ENCODE assay signal across 1 cellular context in the genomic region with DNA sequence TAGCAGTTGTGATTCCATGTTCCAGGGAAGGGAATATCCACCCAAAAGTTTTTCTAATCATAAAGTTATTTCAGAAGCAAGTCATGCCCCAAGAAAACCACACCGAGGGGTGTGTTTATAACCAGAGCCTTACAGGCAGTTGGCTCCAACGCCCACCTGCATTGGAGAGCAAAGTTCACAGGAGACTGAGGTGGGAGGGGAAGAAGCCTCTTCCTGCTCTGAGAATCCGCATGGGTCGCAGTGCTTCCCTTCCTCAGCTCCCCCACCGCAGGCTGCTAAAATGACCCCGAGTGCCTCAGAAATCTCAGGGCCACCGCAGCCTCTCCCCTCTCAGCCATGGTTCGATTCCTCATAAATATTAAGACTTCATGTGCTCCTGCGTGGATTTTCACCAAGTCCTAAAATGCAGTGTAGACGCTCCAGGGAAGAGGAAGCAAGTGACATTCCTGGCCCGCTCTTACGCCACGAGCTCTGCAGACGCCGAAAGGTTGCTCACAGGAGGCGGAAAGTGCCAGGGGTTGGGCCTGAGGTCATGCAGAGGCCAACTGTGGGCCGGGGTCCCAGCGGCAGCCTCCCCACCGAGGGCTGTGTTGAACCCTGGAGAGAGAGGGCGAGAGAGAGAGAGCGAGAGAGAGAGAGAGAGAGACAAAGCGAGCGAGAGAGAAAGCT.
A peak's percentile ranks its signal among the peaks of the same experiment; 100 is the strongest.
TF ChIP-seq lines count a peak whose summit lies in the region.

No MANE protein-coding gene starts in this region.

TF ChIP-seq in HepG2, 621 proteins besides CTCF, POLR2A, EP300 and RAD21 (continued from another document and continues in another):
- TF ChIP-seq, protein P1, sequence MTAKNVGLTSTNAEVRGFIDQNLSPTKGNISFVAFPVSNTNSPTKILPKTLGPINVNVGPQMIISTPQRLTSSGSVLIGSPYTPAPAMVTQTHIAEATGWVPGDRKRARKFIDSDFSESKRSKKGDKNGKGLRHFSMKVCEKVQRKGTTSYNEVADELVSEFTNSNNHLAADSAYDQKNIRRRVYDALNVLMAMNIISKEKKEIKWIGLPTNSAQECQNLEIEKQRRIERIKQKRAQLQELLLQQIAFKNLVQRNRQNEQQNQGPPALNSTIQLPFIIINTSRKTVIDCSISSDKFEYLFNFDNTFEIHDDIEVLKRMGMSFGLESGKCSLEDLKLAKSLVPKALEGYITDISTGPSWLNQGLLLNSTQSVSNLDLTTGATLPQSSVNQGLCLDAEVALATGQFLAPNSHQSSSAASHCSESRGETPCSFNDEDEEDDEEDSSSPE (CRISPR knock-in tag; IDR thresholded peaks at IDR 0.05) = peak; percentile 11; the same call in 1 of the 2 replicates
- TF ChIP-seq ZFP90 (CRISPR knock-in tag; IDR thresholded peaks at IDR 0.05; ENCODE audit: borderline replicate concordance) (peak; percentile 22; the same call in 1 of the 2 replicates), MBD4 (IDR thresholded peaks at IDR 0.05; ENCODE audit: borderline replicate concordance, low read length) (no peak), SSRP1 (CRISPR knock-in tag; IDR thresholded peaks at IDR 0.05) (no peak), ZNF7 (CRISPR knock-in tag; IDR thresholded peaks at IDR 0.05) (no peak), ZNF792 (CRISPR knock-in tag; IDR thresholded peaks at IDR 0.05) (no peak), MYC (CRISPR knock-in tag; IDR thresholded peaks at IDR 0.05; ENCODE audit: borderline replicate concordance) (0 out of 2 replicates have a peak, but pooled peaks have one; percentile 40), GABPB1 (CRISPR knock-in tag; IDR thresholded peaks at IDR 0.05) (no peak; the same call in 1 of the 2 replicates), ETV5 (CRISPR knock-in tag; IDR thresholded peaks at IDR 0.05; ENCODE audit: borderline replicate concordance) (peak; percentile 11; the same call in 1 of the 2 replicates), ZNF567 (CRISPR knock-in tag; IDR thresholded peaks at IDR 0.05; ENCODE audit: borderline replicate concordance) (no peak), ZNF256 (CRISPR knock-in tag; conservative IDR thresholded peaks at IDR 0.05) (no peak), ZNF10 (CRISPR knock-in tag; IDR thresholded peaks at IDR 0.05; ENCODE audit: borderline replicate concordance, low read depth) (no peak), ZNF253 (CRISPR knock-in tag; IDR thresholded peaks at IDR 0.05; ENCODE audit: borderline replicate concordance) (no peak), CENPT (CRISPR knock-in tag; IDR thresholded peaks at IDR 0.05; ENCODE audit: low read depth) (no peak), SIN3B (IDR thresholded peaks at IDR 0.05; ENCODE audit: low read length) (no peak), AGO2 (optimal IDR thresholded peaks at IDR 0.05; ENCODE audit: low read depth, low read length) (peak; percentile 32), ZNF160 (CRISPR knock-in tag; IDR thresholded peaks at IDR 0.05) (peak; percentile 45; the same call in 1 of the 2 replicates), PHF8 (CRISPR knock-in tag; IDR thresholded peaks at IDR 0.05) (peak; percentile 37; the same call in 1 of the 2 replicates), ZNF30 (CRISPR knock-in tag; IDR thresholded peaks at IDR 0.05) (no peak), ZNF143 (CRISPR knock-in tag; IDR thresholded peaks at IDR 0.05) (no peak), NFE2 (CRISPR knock-in tag; IDR thresholded peaks at IDR 0.05) (no peak), ATF7 (IDR thresholded peaks at IDR 0.05) (no peak), ATF7 (CRISPR knock-in tag; IDR thresholded peaks at IDR 0.05) (no peak), CBFB (CRISPR knock-in tag; IDR thresholded peaks at IDR 0.05) (no peak), NR2F6 (IDR thresholded peaks at IDR 0.05) (no peak), NR2F6 (CRISPR knock-in tag; IDR thresholded peaks at IDR 0.05) (0 out of 2 replicates have a peak, but pooled peaks have one; percentile 30), YY1 (IDR thresholded peaks at IDR 0.05; ENCODE audit: insufficient read depth, insufficient replicate concordance, low read depth, low read length) (no peak), TEAD2 (CRISPR knock-in tag; IDR thresholded peaks at IDR 0.05) (no peak), RXRB (CRISPR knock-in tag; IDR thresholded peaks at IDR 0.05; ENCODE audit: borderline replicate concordance) (peak; percentile 48; the same call in 1 of the 2 replicates), MXI1 (IDR thresholded peaks at IDR 0.05; ENCODE audit: borderline replicate concordance, low read depth, low read length) (no peak), SOX6 (IDR thresholded peaks at IDR 0.05) (no peak), SOX6 (CRISPR knock-in tag; IDR thresholded peaks at IDR 0.05) (peak; percentile 33; the same call in 1 of the 2 replicates), SMAD9 (CRISPR knock-in tag; IDR thresholded peaks at IDR 0.05) (no peak), NONO (IDR thresholded peaks at IDR 0.05) (no peak), NONO (CRISPR knock-in tag; conservative IDR thresholded peaks at IDR 0.05) (no peak), NFKB2 (CRISPR knock-in tag; IDR thresholded peaks at IDR 0.05; ENCODE audit: borderline replicate concordance) (no peak)
- TF ChIP-seq, protein P2, sequence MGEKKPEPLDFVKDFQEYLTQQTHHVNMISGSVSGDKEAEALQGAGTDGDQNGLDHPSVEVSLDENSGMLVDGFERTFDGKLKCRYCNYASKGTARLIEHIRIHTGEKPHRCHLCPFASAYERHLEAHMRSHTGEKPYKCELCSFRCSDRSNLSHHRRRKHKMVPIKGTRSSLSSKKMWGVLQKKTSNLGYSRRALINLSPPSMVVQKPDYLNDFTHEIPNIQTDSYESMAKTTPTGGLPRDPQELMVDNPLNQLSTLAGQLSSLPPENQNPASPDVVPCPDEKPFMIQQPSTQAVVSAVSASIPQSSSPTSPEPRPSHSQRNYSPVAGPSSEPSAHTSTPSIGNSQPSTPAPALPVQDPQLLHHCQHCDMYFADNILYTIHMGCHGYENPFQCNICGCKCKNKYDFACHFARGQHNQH (CRISPR knock-in tag; IDR thresholded peaks at IDR 0.05) = no peak
- TF ChIP-seq, protein P3, sequence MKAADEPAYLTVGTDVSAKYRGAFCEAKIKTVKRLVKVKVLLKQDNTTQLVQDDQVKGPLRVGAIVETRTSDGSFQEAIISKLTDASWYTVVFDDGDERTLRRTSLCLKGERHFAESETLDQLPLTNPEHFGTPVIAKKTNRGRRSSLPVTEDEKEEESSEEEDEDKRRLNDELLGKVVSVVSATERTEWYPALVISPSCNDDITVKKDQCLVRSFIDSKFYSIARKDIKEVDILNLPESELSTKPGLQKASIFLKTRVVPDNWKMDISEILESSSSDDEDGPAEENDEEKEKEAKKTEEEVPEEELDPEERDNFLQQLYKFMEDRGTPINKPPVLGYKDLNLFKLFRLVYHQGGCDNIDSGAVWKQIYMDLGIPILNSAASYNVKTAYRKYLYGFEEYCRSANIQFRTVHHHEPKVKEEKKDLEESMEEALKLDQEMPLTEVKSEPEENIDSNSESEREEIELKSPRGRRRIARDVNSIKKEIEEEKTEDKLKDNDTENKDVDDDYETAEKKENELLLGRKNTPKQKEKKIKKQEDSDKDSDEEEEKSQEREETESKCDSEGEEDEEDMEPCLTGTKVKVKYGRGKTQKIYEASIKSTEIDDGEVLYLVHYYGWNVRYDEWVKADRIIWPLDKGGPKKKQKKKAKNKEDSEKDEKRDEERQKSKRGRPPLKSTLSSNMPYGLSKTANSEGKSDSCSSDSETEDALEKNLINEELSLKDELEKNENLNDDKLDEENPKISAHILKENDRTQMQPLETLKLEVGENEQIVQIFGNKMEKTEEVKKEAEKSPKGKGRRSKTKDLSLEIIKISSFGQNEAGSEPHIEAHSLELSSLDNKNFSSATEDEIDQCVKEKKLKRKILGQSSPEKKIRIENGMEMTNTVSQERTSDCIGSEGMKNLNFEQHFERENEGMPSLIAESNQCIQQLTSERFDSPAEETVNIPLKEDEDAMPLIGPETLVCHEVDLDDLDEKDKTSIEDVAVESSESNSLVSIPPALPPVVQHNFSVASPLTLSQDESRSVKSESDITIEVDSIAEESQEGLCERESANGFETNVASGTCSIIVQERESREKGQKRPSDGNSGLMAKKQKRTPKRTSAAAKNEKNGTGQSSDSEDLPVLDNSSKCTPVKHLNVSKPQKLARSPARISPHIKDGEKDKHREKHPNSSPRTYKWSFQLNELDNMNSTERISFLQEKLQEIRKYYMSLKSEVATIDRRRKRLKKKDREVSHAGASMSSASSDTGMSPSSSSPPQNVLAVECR (CRISPR knock-in tag; IDR thresholded peaks at IDR 0.05; ENCODE audit: borderline replicate concordance) = peak; percentile 39; the same call in 1 of the 2 replicates
- TF ChIP-seq, protein P4, sequence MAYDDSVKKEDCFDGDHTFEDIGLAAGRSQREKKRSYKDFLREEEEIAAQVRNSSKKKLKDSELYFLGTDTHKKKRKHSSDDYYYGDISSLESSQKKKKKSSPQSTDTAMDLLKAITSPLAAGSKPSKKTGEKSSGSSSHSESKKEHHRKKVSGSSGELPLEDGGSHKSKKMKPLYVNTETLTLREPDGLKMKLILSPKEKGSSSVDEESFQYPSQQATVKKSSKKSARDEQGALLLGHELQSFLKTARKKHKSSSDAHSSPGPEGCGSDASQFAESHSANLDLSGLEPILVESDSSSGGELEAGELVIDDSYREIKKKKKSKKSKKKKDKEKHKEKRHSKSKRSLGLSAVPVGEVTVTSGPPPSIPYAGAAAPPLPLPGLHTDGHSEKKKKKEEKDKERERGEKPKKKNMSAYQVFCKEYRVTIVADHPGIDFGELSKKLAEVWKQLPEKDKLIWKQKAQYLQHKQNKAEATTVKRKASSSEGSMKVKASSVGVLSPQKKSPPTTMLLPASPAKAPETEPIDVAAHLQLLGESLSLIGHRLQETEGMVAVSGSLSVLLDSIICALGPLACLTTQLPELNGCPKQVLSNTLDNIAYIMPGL (CRISPR knock-in tag; IDR thresholded peaks at IDR 0.05; ENCODE audit: borderline replicate concordance in 1 of 2, low read depth in 1 of 2) = peak in 1 of 2 experiments; percentile 52; a peak in 1 of 4 replicates
- TF ChIP-seq, protein P5, sequence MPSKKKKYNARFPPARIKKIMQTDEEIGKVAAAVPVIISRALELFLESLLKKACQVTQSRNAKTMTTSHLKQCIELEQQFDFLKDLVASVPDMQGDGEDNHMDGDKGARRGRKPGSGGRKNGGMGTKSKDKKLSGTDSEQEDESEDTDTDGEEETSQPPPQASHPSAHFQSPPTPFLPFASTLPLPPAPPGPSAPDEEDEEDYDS (CRISPR knock-in tag; IDR thresholded peaks at IDR 0.05) = no peak
- TF ChIP-seq, protein P6, sequence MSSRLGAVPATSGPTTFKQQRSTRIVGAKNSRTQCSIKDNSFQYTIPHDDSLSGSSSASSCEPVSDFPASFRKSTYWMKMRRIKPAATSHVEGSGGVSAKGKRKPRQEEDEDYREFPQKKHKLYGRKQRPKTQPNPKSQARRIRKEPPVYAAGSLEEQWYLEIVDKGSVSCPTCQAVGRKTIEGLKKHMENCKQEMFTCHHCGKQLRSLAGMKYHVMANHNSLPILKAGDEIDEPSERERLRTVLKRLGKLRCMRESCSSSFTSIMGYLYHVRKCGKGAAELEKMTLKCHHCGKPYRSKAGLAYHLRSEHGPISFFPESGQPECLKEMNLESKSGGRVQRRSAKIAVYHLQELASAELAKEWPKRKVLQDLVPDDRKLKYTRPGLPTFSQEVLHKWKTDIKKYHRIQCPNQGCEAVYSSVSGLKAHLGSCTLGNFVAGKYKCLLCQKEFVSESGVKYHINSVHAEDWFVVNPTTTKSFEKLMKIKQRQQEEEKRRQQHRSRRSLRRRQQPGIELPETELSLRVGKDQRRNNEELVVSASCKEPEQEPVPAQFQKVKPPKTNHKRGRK (CRISPR knock-in tag; IDR thresholded peaks at IDR 0.05) = no peak
- TF ChIP-seq, protein P7, sequence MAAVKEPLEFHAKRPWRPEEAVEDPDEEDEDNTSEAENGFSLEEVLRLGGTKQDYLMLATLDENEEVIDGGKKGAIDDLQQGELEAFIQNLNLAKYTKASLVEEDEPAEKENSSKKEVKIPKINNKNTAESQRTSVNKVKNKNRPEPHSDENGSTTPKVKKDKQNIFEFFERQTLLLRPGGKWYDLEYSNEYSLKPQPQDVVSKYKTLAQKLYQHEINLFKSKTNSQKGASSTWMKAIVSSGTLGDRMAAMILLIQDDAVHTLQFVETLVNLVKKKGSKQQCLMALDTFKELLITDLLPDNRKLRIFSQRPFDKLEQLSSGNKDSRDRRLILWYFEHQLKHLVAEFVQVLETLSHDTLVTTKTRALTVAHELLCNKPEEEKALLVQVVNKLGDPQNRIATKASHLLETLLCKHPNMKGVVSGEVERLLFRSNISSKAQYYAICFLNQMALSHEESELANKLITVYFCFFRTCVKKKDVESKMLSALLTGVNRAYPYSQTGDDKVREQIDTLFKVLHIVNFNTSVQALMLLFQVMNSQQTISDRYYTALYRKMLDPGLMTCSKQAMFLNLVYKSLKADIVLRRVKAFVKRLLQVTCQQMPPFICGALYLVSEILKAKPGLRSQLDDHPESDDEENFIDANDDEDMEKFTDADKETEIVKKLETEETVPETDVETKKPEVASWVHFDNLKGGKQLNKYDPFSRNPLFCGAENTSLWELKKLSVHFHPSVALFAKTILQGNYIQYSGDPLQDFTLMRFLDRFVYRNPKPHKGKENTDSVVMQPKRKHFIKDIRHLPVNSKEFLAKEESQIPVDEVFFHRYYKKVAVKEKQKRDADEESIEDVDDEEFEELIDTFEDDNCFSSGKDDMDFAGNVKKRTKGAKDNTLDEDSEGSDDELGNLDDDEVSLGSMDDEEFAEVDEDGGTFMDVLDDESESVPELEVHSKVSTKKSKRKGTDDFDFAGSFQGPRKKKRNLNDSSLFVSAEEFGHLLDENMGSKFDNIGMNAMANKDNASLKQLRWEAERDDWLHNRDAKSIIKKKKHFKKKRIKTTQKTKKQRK (IDR thresholded peaks at IDR 0.05; ENCODE audit: low read length) = no peak
- TF ChIP-seq, protein P8, sequence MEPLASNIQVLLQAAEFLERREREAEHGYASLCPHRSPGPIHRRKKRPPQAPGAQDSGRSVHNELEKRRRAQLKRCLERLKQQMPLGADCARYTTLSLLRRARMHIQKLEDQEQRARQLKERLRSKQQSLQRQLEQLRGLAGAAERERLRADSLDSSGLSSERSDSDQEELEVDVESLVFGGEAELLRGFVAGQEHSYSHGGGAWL (CRISPR knock-in tag; IDR thresholded peaks at IDR 0.05) = no peak
- TF ChIP-seq, protein P9, sequence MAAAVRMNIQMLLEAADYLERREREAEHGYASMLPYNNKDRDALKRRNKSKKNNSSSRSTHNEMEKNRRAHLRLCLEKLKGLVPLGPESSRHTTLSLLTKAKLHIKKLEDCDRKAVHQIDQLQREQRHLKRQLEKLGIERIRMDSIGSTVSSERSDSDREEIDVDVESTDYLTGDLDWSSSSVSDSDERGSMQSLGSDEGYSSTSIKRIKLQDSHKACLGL (CRISPR knock-in tag; IDR thresholded peaks at IDR 0.05) = no peak
- TF ChIP-seq, protein P10, sequence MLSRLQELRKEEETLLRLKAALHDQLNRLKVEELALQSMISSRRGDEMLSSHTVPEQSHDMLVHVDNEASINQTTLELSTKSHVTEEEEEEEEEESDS (CRISPR knock-in tag; IDR thresholded peaks at IDR 0.05; ENCODE audit: borderline replicate concordance) = no peak
